1 cellular context compared by ENCODE assay signal in the genomic region with DNA sequence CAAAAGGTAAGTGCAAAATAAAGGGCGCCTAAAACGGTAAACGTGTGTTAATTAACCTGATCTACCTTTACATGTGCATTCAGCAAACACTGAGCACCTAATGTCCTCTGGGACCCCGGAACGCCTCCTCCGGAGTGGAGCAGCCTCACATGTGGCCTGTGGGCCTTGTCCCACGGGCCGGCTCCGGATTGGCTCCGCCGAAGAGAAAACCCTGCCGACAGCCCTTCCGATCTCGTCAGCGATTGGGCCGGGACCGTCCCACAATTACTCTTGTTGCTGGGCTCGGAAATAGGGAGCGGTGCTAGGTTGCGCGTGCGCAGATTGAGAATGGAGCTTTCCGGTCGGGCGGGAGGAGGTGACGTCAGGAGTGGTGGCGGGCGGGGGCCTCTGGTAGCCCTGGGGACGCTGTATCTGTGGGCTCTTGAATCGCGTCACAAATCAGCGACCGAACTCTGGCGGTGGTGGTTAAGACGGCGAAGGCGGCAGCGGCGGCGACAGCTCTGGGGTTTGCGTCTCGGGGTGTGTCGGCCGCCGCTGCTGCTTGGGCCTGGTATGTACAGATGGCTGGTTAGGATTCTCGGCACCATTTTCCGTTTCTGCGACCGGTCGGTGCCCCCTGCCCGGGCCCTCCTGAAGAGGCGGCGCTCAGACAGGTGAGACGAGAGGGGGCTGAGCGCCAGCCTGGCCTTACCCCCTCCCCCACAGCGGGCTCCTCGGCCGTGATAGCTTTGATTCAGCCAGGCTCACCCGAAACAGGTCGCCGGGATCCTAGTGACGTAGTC.
TF ChIP-seq lines count a peak whose summit lies in the region.

SENP2 (plus strand) TSS at position 434 of the 782 bp plus-strand sequence; CDS start at position 553, 119 bp downstream.

TF ChIP-seq in K562, 482 proteins besides CTCF, POLR2A, EP300 and RAD21 (continued from another document and continues in another):
- TF ChIP-seq ZNF318 (IDR thresholded peaks at IDR 0.05; ENCODE audit: borderline replicate concordance in 1 of 2, low read depth in 1 of 2) (no peak), TFAM (CRISPR knock-in tag; conservative IDR thresholded peaks at IDR 0.05) (no peak), BCL6 (CRISPR knock-in tag; IDR thresholded peaks at IDR 0.05) (no peak), ZNF431 (CRISPR knock-in tag; IDR thresholded peaks at IDR 0.05) (no peak), ZNF143 (CRISPR knock-in tag; IDR thresholded peaks at IDR 0.05) (no peak), MED1 (CRISPR knock-in tag; IDR thresholded peaks at IDR 0.05; ENCODE audit: borderline replicate concordance) (no peak), ZNF316 (IDR thresholded peaks at IDR 0.05) (no peak), RBM25 (IDR thresholded peaks at IDR 0.05; ENCODE audit: low read depth, low read length, severe bottlenecking) (peak; percentile 35), PKNOX1 (IDR thresholded peaks at IDR 0.05) (peak; percentile 87), ZKSCAN8 (CRISPR knock-in tag; IDR thresholded peaks at IDR 0.05) (no peak), SREBF2 (CRISPR knock-in tag; IDR thresholded peaks at IDR 0.05) (no peak), SIRT6 (IDR thresholded peaks at IDR 0.05; ENCODE audit: low read depth, low read length) (no peak), CBX5 (IDR thresholded peaks at IDR 0.05; ENCODE audit: borderline replicate concordance, low read depth) (no peak), GTF2E2 (tag; IDR thresholded peaks at IDR 0.05) (no peak), SMARCA5 (IDR thresholded peaks at IDR 0.05) (no peak), ZNF444 (CRISPR knock-in tag; IDR thresholded peaks at IDR 0.05) (no peak), ZNF561 (CRISPR knock-in tag; conservative IDR thresholded peaks at IDR 0.05) (no peak), ETS1 (conservative IDR thresholded peaks at IDR 0.05; ENCODE audit: control insufficient read depth, low read depth, low read length) (peak; percentile 55), CBX8 (IDR thresholded peaks at IDR 0.05; ENCODE audit: borderline replicate concordance, extremely low read depth, low read depth, low read length, poor library complexity, severe bottlenecking) (no peak), ESRRB (CRISPR knock-in tag; IDR thresholded peaks at IDR 0.05; ENCODE audit: borderline replicate concordance) (no peak), ZBTB40 (IDR thresholded peaks at IDR 0.05) (peak; percentile 72), ZBTB40 (CRISPR knock-in tag; IDR thresholded peaks at IDR 0.05) (no peak)
- TF ChIP-seq, protein P1, sequence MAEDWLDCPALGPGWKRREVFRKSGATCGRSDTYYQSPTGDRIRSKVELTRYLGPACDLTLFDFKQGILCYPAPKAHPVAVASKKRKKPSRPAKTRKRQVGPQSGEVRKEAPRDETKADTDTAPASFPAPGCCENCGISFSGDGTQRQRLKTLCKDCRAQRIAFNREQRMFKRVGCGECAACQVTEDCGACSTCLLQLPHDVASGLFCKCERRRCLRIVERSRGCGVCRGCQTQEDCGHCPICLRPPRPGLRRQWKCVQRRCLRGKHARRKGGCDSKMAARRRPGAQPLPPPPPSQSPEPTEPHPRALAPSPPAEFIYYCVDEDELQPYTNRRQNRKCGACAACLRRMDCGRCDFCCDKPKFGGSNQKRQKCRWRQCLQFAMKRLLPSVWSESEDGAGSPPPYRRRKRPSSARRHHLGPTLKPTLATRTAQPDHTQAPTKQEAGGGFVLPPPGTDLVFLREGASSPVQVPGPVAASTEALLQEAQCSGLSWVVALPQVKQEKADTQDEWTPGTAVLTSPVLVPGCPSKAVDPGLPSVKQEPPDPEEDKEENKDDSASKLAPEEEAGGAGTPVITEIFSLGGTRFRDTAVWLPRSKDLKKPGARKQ (CRISPR knock-in tag; IDR thresholded peaks at IDR 0.05): no peak
- TF ChIP-seq, protein P2, sequence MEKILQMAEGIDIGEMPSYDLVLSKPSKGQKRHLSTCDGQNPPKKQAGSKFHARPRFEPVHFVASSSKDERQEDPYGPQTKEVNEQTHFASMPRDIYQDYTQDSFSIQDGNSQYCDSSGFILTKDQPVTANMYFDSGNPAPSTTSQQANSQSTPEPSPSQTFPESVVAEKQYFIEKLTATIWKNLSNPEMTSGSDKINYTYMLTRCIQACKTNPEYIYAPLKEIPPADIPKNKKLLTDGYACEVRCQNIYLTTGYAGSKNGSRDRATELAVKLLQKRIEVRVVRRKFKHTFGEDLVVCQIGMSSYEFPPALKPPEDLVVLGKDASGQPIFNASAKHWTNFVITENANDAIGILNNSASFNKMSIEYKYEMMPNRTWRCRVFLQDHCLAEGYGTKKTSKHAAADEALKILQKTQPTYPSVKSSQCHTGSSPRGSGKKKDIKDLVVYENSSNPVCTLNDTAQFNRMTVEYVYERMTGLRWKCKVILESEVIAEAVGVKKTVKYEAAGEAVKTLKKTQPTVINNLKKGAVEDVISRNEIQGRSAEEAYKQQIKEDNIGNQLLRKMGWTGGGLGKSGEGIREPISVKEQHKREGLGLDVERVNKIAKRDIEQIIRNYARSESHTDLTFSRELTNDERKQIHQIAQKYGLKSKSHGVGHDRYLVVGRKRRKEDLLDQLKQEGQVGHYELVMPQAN (IDR thresholded peaks at IDR 0.05; ENCODE audit: borderline replicate concordance): peak; percentile 78
